In the genomic region with DNA sequence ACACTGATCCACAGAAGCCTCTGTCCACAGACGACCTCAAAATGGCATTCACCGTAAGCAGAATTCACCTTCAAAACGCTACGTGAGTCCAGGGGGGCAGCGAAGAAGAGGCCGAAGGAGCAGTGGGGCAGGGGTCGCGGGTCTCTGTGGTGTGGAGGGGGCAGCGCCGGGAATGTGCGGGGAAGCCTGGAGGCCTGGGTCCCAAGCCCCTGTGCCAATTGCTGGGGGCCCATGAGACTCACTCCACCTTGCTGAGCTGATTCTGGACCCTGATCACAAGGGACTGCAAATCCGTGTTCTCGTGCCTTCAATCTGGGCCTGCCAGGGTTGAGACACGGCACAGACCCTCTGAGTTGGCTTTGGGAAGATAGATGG, we compare ENCODE assay signal across 1 cellular context.
TF ChIP-seq lines count a peak whose summit lies in the region.

No MANE protein-coding gene starts in this region.

TF ChIP-seq in GM12878, 131 proteins besides CTCF, POLR2A, EP300 and RAD21:
- TF ChIP-seq DPF2 (IDR thresholded peaks at IDR 0.05) = no peak
- TF ChIP-seq TCF12 (IDR thresholded peaks at IDR 0.05; ENCODE audit: low read depth, low read length) = no peak
- TF ChIP-seq JUND (IDR thresholded peaks at IDR 0.05; ENCODE audit: low read depth, low read length) = no peak
- no peak for TF ChIP-seq MEF2B (IDR thresholded peaks at IDR 0.05; ENCODE audit: partially characterized antibody, poor library complexity, severe bottlenecking)
- TF ChIP-seq, protein P1, sequence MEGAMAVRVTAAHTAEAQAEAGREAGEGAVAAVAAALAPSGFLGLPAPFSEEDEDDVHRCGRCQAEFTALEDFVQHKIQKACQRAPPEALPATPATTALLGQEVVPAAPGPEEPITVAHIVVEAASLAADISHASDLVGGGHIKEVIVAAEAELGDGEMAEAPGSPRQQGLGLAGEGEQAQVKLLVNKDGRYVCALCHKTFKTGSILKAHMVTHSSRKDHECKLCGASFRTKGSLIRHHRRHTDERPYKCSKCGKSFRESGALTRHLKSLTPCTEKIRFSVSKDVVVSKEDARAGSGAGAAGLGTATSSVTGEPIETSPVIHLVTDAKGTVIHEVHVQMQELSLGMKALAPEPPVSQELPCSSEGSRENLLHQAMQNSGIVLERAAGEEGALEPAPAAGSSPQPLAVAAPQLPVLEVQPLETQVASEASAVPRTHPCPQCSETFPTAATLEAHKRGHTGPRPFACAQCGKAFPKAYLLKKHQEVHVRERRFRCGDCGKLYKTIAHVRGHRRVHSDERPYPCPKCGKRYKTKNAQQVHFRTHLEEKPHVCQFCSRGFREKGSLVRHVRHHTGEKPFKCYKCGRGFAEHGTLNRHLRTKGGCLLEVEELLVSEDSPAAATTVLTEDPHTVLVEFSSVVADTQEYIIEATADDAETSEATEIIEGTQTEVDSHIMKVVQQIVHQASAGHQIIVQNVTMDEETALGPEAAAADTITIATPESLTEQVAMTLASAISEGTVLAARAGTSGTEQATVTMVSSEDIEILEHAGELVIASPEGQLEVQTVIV (IDR thresholded peaks at IDR 0.05; ENCODE audit: borderline replicate concordance, partially characterized antibody) = no peak
- no peak for TF ChIP-seq NBN (IDR thresholded peaks at IDR 0.05)
- TF ChIP-seq, protein P2, sequence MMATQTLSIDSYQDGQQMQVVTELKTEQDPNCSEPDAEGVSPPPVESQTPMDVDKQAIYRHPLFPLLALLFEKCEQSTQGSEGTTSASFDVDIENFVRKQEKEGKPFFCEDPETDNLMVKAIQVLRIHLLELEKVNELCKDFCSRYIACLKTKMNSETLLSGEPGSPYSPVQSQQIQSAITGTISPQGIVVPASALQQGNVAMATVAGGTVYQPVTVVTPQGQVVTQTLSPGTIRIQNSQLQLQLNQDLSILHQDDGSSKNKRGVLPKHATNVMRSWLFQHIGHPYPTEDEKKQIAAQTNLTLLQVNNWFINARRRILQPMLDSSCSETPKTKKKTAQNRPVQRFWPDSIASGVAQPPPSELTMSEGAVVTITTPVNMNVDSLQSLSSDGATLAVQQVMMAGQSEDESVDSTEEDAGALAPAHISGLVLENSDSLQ (IDR thresholded peaks at IDR 0.05) = no peak
- TF ChIP-seq POU2F2 (IDR thresholded peaks at IDR 0.05; ENCODE audit: borderline replicate concordance, low read depth, low read length) = no peak
